In the genomic region with DNA sequence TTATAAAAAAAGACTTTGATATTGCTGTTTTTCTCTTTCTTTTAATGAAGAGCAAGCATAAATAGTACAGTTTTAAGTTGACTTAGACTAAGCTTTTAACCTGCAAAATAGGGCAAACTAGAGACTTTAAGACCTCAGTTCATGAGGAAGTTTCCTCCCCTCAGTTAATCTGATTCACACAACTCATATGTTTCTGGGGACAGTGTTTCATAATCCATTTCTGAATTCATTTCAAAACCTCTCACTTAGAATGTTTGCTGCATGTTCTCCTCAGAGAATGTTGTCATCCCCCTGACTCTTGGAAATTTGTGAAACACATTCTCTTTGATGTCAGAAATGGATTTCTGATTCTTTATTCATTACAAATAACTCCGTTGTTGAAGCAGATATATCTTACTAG, we compare ENCODE assay signal across 11 cellular contexts.
A peak's percentile ranks its signal among the peaks of the same experiment; 100 is the strongest.
DNase-seq lines count a peak whose midpoint lies in the region; ATAC-seq lines count a peak whose summit lies in the region.
"Had no signal": no experiment of that assay in that cellular context is flagged by ENCODE, and none has a peak within 500 bp of the region (broad histone marks: within the 10 kb centered on the region; RNA-seq: fewer than 3 reads in every experiment).

No MANE protein-coding gene starts in this region.

- no peaks in the 10 kb centered on the region for H3K36me3 ChIP-seq in CD8-positive, alpha-beta memory T cell (ENCODE audit: insufficient read depth, low read length)
- H3K36me3 ChIP-seq in KOPT-K1 (ENCODE audit: insufficient read depth, low read length), result no peaks in the 10 kb centered on the region; the same call in 1 of the 2 replicates

- H3K4me1 Mint-ChIP-seq in CD8-positive, alpha-beta memory T cell, result peaks cover 28 to 52% (median 49%) of the 10 kb centered on the region in 3 donors
- peaks cover 34 to 73% (median 67%) of the 10 kb centered on the region in 4 donors for H3K4me1 Mint-ChIP-seq in naive thymus-derived CD8-positive, alpha-beta T cell

- H3K27me3 Mint-ChIP-seq in CD8-positive, alpha-beta memory T cell, result no peaks in the 10 kb centered on the region
- H3K27me3 Mint-ChIP-seq in naive thymus-derived CD8-positive, alpha-beta T cell, result no peaks in the 10 kb centered on the region
- H3K27me3 Mint-ChIP-seq: T-helper 17 cell had no signal

- no peak for DNase-seq in CD8-positive, alpha-beta memory T cell
- DNase-seq in amniotic epithelial cell (ENCODE audit: low read depth) (peak; percentile 86), C1 segment of cervical spinal cord (lab: John Stamatoyannopoulos, UW) (no peak), SHP77 treated with DMSO at 0.1 percent for 48 hours (lab: John Stamatoyannopoulos, UW) (no peak), NCI-H1092 treated with DMSO at 0.1 percent for 48 hours (lab: John Stamatoyannopoulos, UW) (no peak)
- no peak for DNase-seq in naive thymus-derived CD8-positive, alpha-beta T cell
- DNase-seq: activated effector memory CD4-positive, alpha-beta T cell treated with anti-CD3 and anti-CD28 coated beads, Interleukin-2, amount 50 U/mL, for 16 hours; NCI-H2227 treated with DMSO at 0.1 percent for 48 hours; occipital lobe; T-helper 17 cell had no signal

- H3K27ac ChIP-seq in CD8-positive, alpha-beta memory T cell (ENCODE audit: low read depth, low read length), result no peak overlapping the region
- H3K27ac ChIP-seq in KOPT-K1 (ENCODE audit: low read depth, low read length, poor library complexity, severe bottlenecking), result peak overlapping the region; percentile 47

- peaks cover 50% of the 10 kb centered on the region for H3K4me1 ChIP-seq in CD8-positive, alpha-beta memory T cell (ENCODE audit: insufficient read depth, low read length)

- H3K4me3 Mint-ChIP-seq in CD8-positive, alpha-beta memory T cell, result peak overlapping the region in 3 of 7 donors; percentile 17 to 41 (median 33)
- H3K4me3 Mint-ChIP-seq in naive thymus-derived CD8-positive, alpha-beta T cell, result peak overlapping the region; percentile 17 to 77 (median 56)
- H3K4me3 Mint-ChIP-seq: T-helper 17 cell had no signal

- H3K4me3 ChIP-seq in CD8-positive, alpha-beta memory T cell (ENCODE audit: low read length), result no peak overlapping the region

- no peaks in the 10 kb centered on the region for H3K9me3 ChIP-seq in CD8-positive, alpha-beta memory T cell (ENCODE audit: low read length)
- no peaks in the 10 kb centered on the region for H3K9me3 ChIP-seq in KOPT-K1 (ENCODE audit: insufficient read depth, low read length, poor library complexity, severe bottlenecking)

- CTCF ChIA-PET in CD8-positive, alpha-beta memory T cell (lab: Charles Lee), result no interaction called here

- POLR2A ChIA-PET in CD8-positive, alpha-beta memory T cell (lab: Charles Lee), result no interaction called here
- POLR2A ChIA-PET in naive thymus-derived CD8-positive, alpha-beta T cell (lab: Charles Lee), result interaction anchor here (1.1 kb wide), 1 partner anchor 10 kb away, joined by 3 read pairs; no protein-coding TSS in a partner anchor

- H3K9me3 Mint-ChIP-seq in CD8-positive, alpha-beta memory T cell, result no peaks in the 10 kb centered on the region
- H3K9me3 Mint-ChIP-seq in naive thymus-derived CD8-positive, alpha-beta T cell, result no peaks in the 10 kb centered on the region

- ATAC-seq in naive thymus-derived CD8-positive, alpha-beta T cell, result peak in 1 of 2 donors; percentile 50
- ATAC-seq: T-helper 17 cell had no signal

- no peaks in the 10 kb centered on the region for H3K27me3 ChIP-seq in CD8-positive, alpha-beta memory T cell (ENCODE audit: insufficient read depth, low read length, poor library complexity, severe bottlenecking)

- H3K36me3 Mint-ChIP-seq in CD8-positive, alpha-beta memory T cell, result peaks cover 4 to 8% (median 7%) of the 10 kb centered on the region in 3 donors
- peaks cover 0 to 4% (median 0%) of the 10 kb centered on the region in 3 donors for H3K36me3 Mint-ChIP-seq in naive thymus-derived CD8-positive, alpha-beta T cell

- peak overlapping the region in 5 of 8 donors; percentile 2 to 30 (median 9) for H3K27ac Mint-ChIP-seq in CD8-positive, alpha-beta memory T cell
- H3K27ac Mint-ChIP-seq in naive thymus-derived CD8-positive, alpha-beta T cell, result peak overlapping the region in 9 of 10 donors; percentile 6 to 86 (median 64)
